ENCODE assay signal across 15 cellular contexts in genomic region chr20:57511709-57512108, GRCh38. TPM values are rescaled to one million over a fixed set of nuclear protein-coding genes. Genes with fewer than 3 reads are reported as not detected.
"Had no signal": no experiment of that assay in that cellular context is flagged by ENCODE, and none has a peak within 500 bp of the region (broad histone marks: within the 10 kb centered on the region; RNA-seq: fewer than 3 reads in every experiment).

No MANE protein-coding gene starts in this region.

RNA-seq across cellular contexts. Expression of gene CTCFL, which starts 13.2 kb away (rescaled TPM):
- total RNA-seq: activated CD4-positive, alpha-beta memory T cell treated with anti-CD3 and anti-CD28 coated beads, Interleukin-2, amount 10 ng/mL, durations not matched to agents 7 days and 5 days; activated CD4-positive, alpha-beta T cell treated with anti-CD3 and anti-CD28 coated beads, Interleukin-2, amount 10 ng/mL, durations not matched to agents 7 days and 5 days; activated naive CD4-positive, alpha-beta T cell treated with anti-CD3 and anti-CD28 coated beads, Interleukin-2, amount 50 U/mL, for 72 hours; activated naive CD8-positive, alpha-beta T cell treated with anti-CD3 and anti-CD28 coated beads, Interleukin-2, amount 10 ng/mL, durations not matched to agents 7 days and 5 days; activated T-cell treated with anti-CD3 and anti-CD28 coated beads, Interleukin-2, amount 50 U/mL, for 72 hours; ascending aorta; breast epithelium; dermis microvascular lymphatic vessel endothelial cell; endothelial cell of umbilical vein; fibroblast of lung; fibroblast of villous mesenchyme; gastroesophageal sphincter; glomerular endothelial cell; heart right ventricle; T-helper 2 cell treated with Interferon-gamma antibody and Interleukin-4, amounts not matched to agents 100 ng/mL and 5 ng/mL, for 36 hours had no signal

RNA-seq across cellular contexts. Expression of gene PCK1, which starts 49.2 kb away (rescaled TPM):
- total RNA-seq: activated CD4-positive, alpha-beta memory T cell treated with anti-CD3 and anti-CD28 coated beads, Interleukin-2, amount 10 ng/mL, durations not matched to agents 7 days and 5 days; activated CD4-positive, alpha-beta T cell treated with anti-CD3 and anti-CD28 coated beads, Interleukin-2, amount 10 ng/mL, durations not matched to agents 7 days and 5 days; activated naive CD4-positive, alpha-beta T cell treated with anti-CD3 and anti-CD28 coated beads, Interleukin-2, amount 50 U/mL, for 72 hours; activated naive CD8-positive, alpha-beta T cell treated with anti-CD3 and anti-CD28 coated beads, Interleukin-2, amount 10 ng/mL, durations not matched to agents 7 days and 5 days; activated T-cell treated with anti-CD3 and anti-CD28 coated beads, Interleukin-2, amount 50 U/mL, for 72 hours; dermis microvascular lymphatic vessel endothelial cell; endothelial cell of umbilical vein; fibroblast of villous mesenchyme; glomerular endothelial cell; T-helper 2 cell treated with Interferon-gamma antibody and Interleukin-4, amounts not matched to agents 100 ng/mL and 5 ng/mL, for 36 hours had no signal
